ENCODE assay signal across 1 cellular context in genomic region chr1:246565751-246566127, GRCh38.
TF ChIP-seq lines count a peak whose summit lies in the region.

No MANE protein-coding gene starts in this region.

TF ChIP-seq in A549, 52 proteins besides CTCF, POLR2A, EP300 and RAD21 (continued from another document):
- no peak for TF ChIP-seq BCL3 (IDR thresholded peaks at IDR 0.05)
- TF ChIP-seq RNF2 (IDR thresholded peaks at IDR 0.05; ENCODE audit: borderline replicate concordance, low read depth) = no peak
- no peak for TF ChIP-seq HOXB5 (CRISPR knock-in tag; IDR thresholded peaks at IDR 0.05)
- TF ChIP-seq POLR2AphosphoS2 (conservative IDR thresholded peaks at IDR 0.05; ENCODE audit: low read length) = no peak
- TF ChIP-seq SMC3 (IDR thresholded peaks at IDR 0.05) = no peak
- peak in 1 of 2 experiments; percentile 29; a peak in 1 of 4 replicates for TF ChIP-seq CEBPB (IDR thresholded peaks at IDR 0.05)
- peak; percentile 67; the same call in 1 of the 2 replicates for TF ChIP-seq PHF8 (IDR thresholded peaks at IDR 0.05; ENCODE audit: borderline replicate concordance, low read depth)
- TF ChIP-seq FOSB (CRISPR knock-in tag; IDR thresholded peaks at IDR 0.05) = no peak
- TF ChIP-seq EHMT2 (IDR thresholded peaks at IDR 0.05; ENCODE audit: low read depth) = no peak
